Comparison of ENCODE assay signal across 16 cellular contexts in genomic region chr7:158028290-158028941, GRCh38.
DNase-seq lines count a peak whose midpoint lies in the region; ATAC-seq, FAIRE-seq and TF ChIP-seq lines count a peak whose summit lies in the region.
"Had no signal": no experiment of that assay in that cellular context is flagged by ENCODE, and none has a peak within 500 bp of the region (broad histone marks: within the 10 kb centered on the region; RNA-seq: fewer than 3 reads in every experiment).

No MANE protein-coding gene starts in this region.

- WGBS in small intestine, 3 donors = 53 to 69% (median 64%) methylated on average over 22 of the region's 22 CpGs

- no peak overlapping the region for H3K27ac Mint-ChIP-seq in Calu3 (ENCODE audit: unreplicated experiment)
- H3K27ac Mint-ChIP-seq: activated CD4-positive, alpha-beta T cell treated with anti-CD3 and anti-CD28 coated beads, Interleukin-2, amount 10 ng/mL, durations not matched to agents 24 days and 14 days had no signal

- FAIRE-seq in small intestine (lab: Jason Lieb, UNC) = no peak
- no peak for FAIRE-seq in H54 (lab: Jason Lieb, UNC)

- no peaks in the 10 kb centered on the region for H3K27me3 Mint-ChIP-seq in Calu3 (ENCODE audit: unreplicated experiment)

- ATAC-seq in left lobe of liver (peak; percentile 53), HG02970 (IDR thresholded peaks at IDR 0.05; ENCODE audit: low FRiP score, unreplicated experiment) (no peak)
- ATAC-seq: Right ventricle myocardium inferior had no signal

- DNase-seq in LNCaP clone FGC (ENCODE audit: low read depth) (peak; percentile 56), NCI-H69 (lab: John Stamatoyannopoulos, UW) (peak; percentile 94), left lobe of liver (ENCODE audit: low spot score) (no peak), small intestine (peak; percentile 25), Calu3 (no peak), H54 (ENCODE audit: insufficient read length, low spot score) (no peak)
- DNase-seq: activated CD4-positive, alpha-beta T cell treated with anti-CD3 and anti-CD28 coated beads, Interleukin-2, amount 10 ng/mL, durations not matched to agents 24 days and 14 days; activated naive CD4-positive, alpha-beta T cell treated with anti-CD3 and anti-CD28 coated beads, Interleukin-2, amount 50 U/mL, for 16 hours; C1 segment of cervical spinal cord; dermis blood vessel endothelial cell; DMS79; MG63; T1000 had no signal

- H3K27me3 ChIP-seq in small intestine (ENCODE audit: control insufficient read depth in 2 of 2, insufficient read depth in 2 of 2, low read length in 2 of 2) = no peaks in the 10 kb centered on the region
- H3K27me3 ChIP-seq: MG63 had no signal

- intact Hi-C loops in Calu3 (cut with micrococcal nuclease; ENCODE audit: unreplicated experiment) = no loop called here

- no peak overlapping the region for H3K27ac ChIP-seq in small intestine (ENCODE audit: low read depth in 1 of 2, low read length in 1 of 2)

- no peak for TF ChIP-seq POLR2A in H54 (IDR thresholded peaks at IDR 0.05; ENCODE audit: low read depth, low read length)

- no peak overlapping the region for H3K4me3 Mint-ChIP-seq in Calu3 (ENCODE audit: low read depth, unreplicated experiment)
- H3K4me3 Mint-ChIP-seq: activated CD4-positive, alpha-beta T cell treated with anti-CD3 and anti-CD28 coated beads, Interleukin-2, amount 10 ng/mL, durations not matched to agents 24 days and 14 days; brain had no signal

- CTCF ChIA-PET in Calu3 (lab: Charles Lee) = no interaction called here

- no peaks in the 10 kb centered on the region for H3K4me1 ChIP-seq in small intestine (ENCODE audit: control insufficient read depth in 2 of 2, insufficient read depth in 1 of 2, low read depth in 1 of 2, low read length in 1 of 2)

- H3K9me3 ChIP-seq in small intestine (ENCODE audit: control insufficient read depth, low read depth) = no peaks in the 10 kb centered on the region
- H3K9me3 ChIP-seq: MG63 had no signal

- H3K9me3 Mint-ChIP-seq in Calu3 (ENCODE audit: low read depth, unreplicated experiment) = peaks cover 23% of the 10 kb centered on the region

- no peak overlapping the region for H3K4me3 ChIP-seq in LNCaP clone FGC (ENCODE audit: low read depth, low read length)
- H3K4me3 ChIP-seq in small intestine (ENCODE audit: low read depth in 1 of 2, low read length in 2 of 2) = no peak overlapping the region
- H3K4me3 ChIP-seq: MG63 had no signal

- H3K36me3 Mint-ChIP-seq in Calu3 (ENCODE audit: insufficient read depth, unreplicated experiment) = peaks cover 4% of the 10 kb centered on the region

- H3K4me1 Mint-ChIP-seq in Calu3 (ENCODE audit: low read depth, unreplicated experiment) = no peaks in the 10 kb centered on the region
- H3K4me1 Mint-ChIP-seq: activated CD4-positive, alpha-beta T cell treated with anti-CD3 and anti-CD28 coated beads, Interleukin-2, amount 10 ng/mL, durations not matched to agents 24 days and 14 days had no signal

- peak; percentile 23; the same call in 1 of the 2 replicates for TF ChIP-seq CTCF in LNCaP clone FGC (IDR thresholded peaks at IDR 0.05; ENCODE audit: control insufficient read depth, extremely low read depth, insufficient read depth)
- no peak for TF ChIP-seq CTCF in Calu3 (IDR thresholded peaks at IDR 0.05; ENCODE audit: unreplicated experiment)

- BruUV-seq in Calu3 (replicated peaks; lab: Mats Ljungman, UMichigan) = no TSS peak

- H3K36me3 ChIP-seq in small intestine (ENCODE audit: control insufficient read depth in 2 of 2, insufficient read depth in 2 of 2, low read length in 2 of 2) = no peaks in the 10 kb centered on the region
- H3K36me3 ChIP-seq: MG63 had no signal

Comparison
In these comparisons a context has a peak if more than half of its experiments do, and no peak if none do; other contexts are left out.
1. DNase-seq: peak in LNCaP clone FGC (single experiment), NCI-H69 (single experiment) and small intestine (single experiment); none in left lobe of liver (single experiment), Calu3 (single experiment) and H54 (single experiment).